In the genomic region with DNA sequence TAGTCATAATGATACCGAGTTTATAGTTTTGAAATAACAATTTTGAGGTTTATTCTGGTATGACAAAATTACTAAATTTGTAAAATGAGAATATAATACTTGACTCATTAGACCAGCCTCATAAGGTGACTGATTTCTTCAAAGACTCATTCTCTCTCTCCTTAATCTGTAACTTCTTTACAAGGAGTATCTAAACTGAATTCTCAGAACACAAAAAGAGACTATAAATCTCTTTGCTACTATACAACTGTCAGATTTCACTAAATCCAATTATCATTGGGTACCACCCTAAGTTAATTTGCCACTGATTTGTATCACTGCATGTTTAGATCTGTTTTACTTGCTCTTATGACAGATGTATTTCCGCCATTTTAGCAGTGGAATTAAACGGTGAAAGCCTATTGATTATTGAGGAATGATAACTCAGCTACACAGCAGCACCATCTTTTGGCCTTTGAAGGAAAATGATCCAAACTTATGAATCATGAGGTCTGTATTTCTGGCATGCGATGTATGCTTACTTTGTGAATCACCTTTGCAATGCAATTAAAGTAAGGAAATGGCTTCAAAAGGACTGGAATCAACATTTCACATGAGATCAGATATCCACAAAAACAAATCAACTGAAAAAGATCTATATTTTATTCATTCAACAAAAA, we compare ENCODE assay signal across 10 cellular contexts.
DNase-seq lines count a peak whose midpoint lies in the region; ATAC-seq and TF ChIP-seq lines count a peak whose summit lies in the region.
"Had no signal": no experiment of that assay in that cellular context is flagged by ENCODE, and none has a peak within 500 bp of the region (broad histone marks: within the 10 kb centered on the region; RNA-seq: fewer than 3 reads in every experiment).

No MANE protein-coding gene starts in this region.

- POLR2A ChIA-PET in Panc1 (lab: Charles Lee): no interaction called here

- no peaks in the 10 kb centered on the region; the same call in 1 of the 2 replicates for H3K4me1 ChIP-seq in Panc1 (ENCODE audit: control insufficient read depth, insufficient read depth, low read length)

- no peaks in the 10 kb centered on the region for H3K9me3 ChIP-seq in Panc1 (ENCODE audit: control insufficient read depth, insufficient read depth, low read depth, low read length)

- in situ Hi-C loops in Panc1 (cut with HindIII; ENCODE audit: low pct_unique_long_range_greater_than_20kb, low sequenced_read_pairs): no loop called here

- CTCF ChIA-PET in Panc1 (lab: Charles Lee): no interaction called here

- H3K36me3 ChIP-seq in Panc1 (ENCODE audit: control insufficient read depth, insufficient read depth, low read length): no peaks in the 10 kb centered on the region

- DNase-seq in NCI-H345 (lab: John Stamatoyannopoulos, UW): peak; percentile 7
- no peak for DNase-seq in NCI-H345 treated with DMSO at 0.1 percent for 48 hours (lab: John Stamatoyannopoulos, UW; ENCODE audit: unreplicated experiment)
- peak; percentile 90 for DNase-seq in Panc1 (ENCODE audit: low read depth, low spot score)
- peak; percentile 72 for DNase-seq in fibroblast of the aortic adventitia (ENCODE audit: low read depth)
- DNase-seq in stromal cell of bone marrow (ENCODE audit: low read depth): peak; percentile 40
- DNase-seq: NCI-H2171 had no signal

- H3K4me3 ChIP-seq in Panc1 (ENCODE audit: low read depth in 2 of 2, low read length in 2 of 2) (no peak overlapping the region), fibroblast of the aortic adventitia (ENCODE audit: low read depth, low read length) (no peak overlapping the region)

- intact Hi-C loops in Panc1 (cut with micrococcal nuclease; ENCODE audit: unreplicated experiment): no loop called here

- peak overlapping the region; percentile 44; the same call in 1 of the 2 replicates for H3K27ac ChIP-seq in Panc1 (ENCODE audit: low read length)

- H3K27me3 ChIP-seq in Panc1 (ENCODE audit: control insufficient read depth, insufficient read depth, low read length): no peaks in the 10 kb centered on the region

- no TSS peak for BruUV-seq in Panc1 (replicated peaks; lab: Mats Ljungman, UMichigan)

- TF ChIP-seq CTCF in Panc1 (IDR thresholded peaks at IDR 0.05): peak; percentile 39; the same call in 1 of the 2 replicates
- no peak for TF ChIP-seq CTCF in fibroblast of the aortic adventitia (IDR thresholded peaks at IDR 0.05; ENCODE audit: insufficient read depth, low read length)

- ATAC-seq in Panc1 (peak; percentile 88), HG02588 (IDR thresholded peaks at IDR 0.05; ENCODE audit: unreplicated experiment) (no peak), GM19395 (IDR thresholded peaks at IDR 0.05; ENCODE audit: unreplicated experiment) (no peak), HG02798 (IDR thresholded peaks at IDR 0.05; ENCODE audit: poor library complexity, unreplicated experiment) (no peak)
- ATAC-seq: WTC11 had no signal
